Comparison of ENCODE assay signal across 8 cellular contexts in the genomic region with DNA sequence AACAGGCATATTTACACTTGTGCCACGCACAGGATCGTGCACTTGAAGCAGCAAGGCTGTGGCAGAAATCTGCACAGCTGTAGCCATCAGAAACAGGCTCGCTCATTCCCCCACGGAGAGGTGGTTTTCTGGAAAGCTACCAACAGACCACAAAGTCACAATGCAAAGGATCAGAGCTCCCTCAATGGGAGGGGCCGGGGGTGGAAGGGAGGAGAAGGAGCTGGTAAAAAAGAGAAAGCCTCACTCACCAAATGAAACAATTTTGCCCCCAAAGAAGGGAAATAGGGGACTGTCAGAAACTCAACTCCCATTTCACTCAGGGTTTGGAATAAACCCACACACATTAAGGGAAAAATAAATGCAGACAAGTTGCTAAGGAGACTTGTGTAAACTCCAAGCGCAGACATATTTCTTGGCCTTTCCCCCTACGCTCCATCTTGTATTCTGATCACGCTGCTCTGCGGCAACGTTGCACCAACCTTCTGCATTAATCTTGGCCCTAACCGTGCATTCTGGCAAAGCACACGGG. TPM values are rescaled to one million over a fixed set of nuclear protein-coding genes. Genes with fewer than 3 reads are reported as not detected.
A peak's percentile ranks its signal among the peaks of the same experiment; 100 is the strongest.
DNase-seq lines count a peak whose midpoint lies in the region; ATAC-seq and TF ChIP-seq lines count a peak whose summit lies in the region.

No MANE protein-coding gene starts in this region.

- POLR2A ChIA-PET in Caco-2 (lab: Charles Lee) = no interaction called here

- CTCF ChIA-PET in Caco-2 (lab: Charles Lee) = no interaction called here

- no peak for TF ChIP-seq CTCF in GM23338 (conservative IDR thresholded peaks at IDR 0.05; ENCODE audit: low read depth in 2 of 2)
- no peak for TF ChIP-seq CTCF in left ventricle myocardium inferior (IDR thresholded peaks at IDR 0.05; ENCODE audit: borderline replicate concordance)
- no peak for TF ChIP-seq CTCF in natural killer cell (IDR thresholded peaks at IDR 0.05)
- no peak for TF ChIP-seq CTCF in Caco-2 (IDR thresholded peaks at IDR 0.05; ENCODE audit: insufficient read depth in 1 of 2, low read depth in 1 of 2, low read length in 1 of 2, severe bottlenecking in 1 of 2, unreplicated experiment in 1 of 2)

- H3K4me1 Mint-ChIP-seq in GM23338 (peaks cover 26% of the 10 kb centered on the region), natural killer cell (peaks cover 18 to 20% of the 10 kb centered on the region in 2 donors), Caco-2 (ENCODE audit: low read depth, unreplicated experiment) (no peaks in the 10 kb centered on the region)

- no peaks in the 10 kb centered on the region for H3K79me2 ChIP-seq in GM23338 (replicated peaks; ENCODE audit: insufficient read depth)

- no peaks in the 10 kb centered on the region for H3K9me3 ChIP-seq in adipocyte (ENCODE audit: control insufficient read depth, low read length)
- H3K9me3 ChIP-seq in left ventricle myocardium inferior (replicated peaks) = no peaks in the 10 kb centered on the region
- H3K9me3 ChIP-seq in skeletal muscle satellite cell (replicated peaks; ENCODE audit: low read length) = no peaks in the 10 kb centered on the region
- no peaks in the 10 kb centered on the region for H3K9me3 ChIP-seq in Caco-2

- no peaks in the 10 kb centered on the region for H3F3A ChIP-seq in GM23338 (replicated peaks; ENCODE audit: low read depth)

- H3K4me3 Mint-ChIP-seq in GM23338 (peak overlapping the region; percentile 16; the same call in 1 of the 3 replicates), natural killer cell (no peak overlapping the region), Caco-2 (ENCODE audit: unreplicated experiment) (no peak overlapping the region)

- DNase-seq in GM23338 (ENCODE audit: low spot score) (peak; percentile 26), adipocyte (ENCODE audit: low read depth) (peak; percentile 71), left ventricle myocardium inferior (peak; percentile 20), natural killer cell (no peak), Caco-2 (no peak), A172 (ENCODE audit: low spot score) (no peak)
- no peak for DNase-seq in stimulated activated CD4-positive, alpha-beta T cell treated with anti-CD3 and anti-CD28 coated beads, Interleukin-15, amount 100 ng/mL, for 24 hours

- H3K9me3 Mint-ChIP-seq in GM23338 = no peaks in the 10 kb centered on the region
- no peaks in the 10 kb centered on the region for H3K9me3 Mint-ChIP-seq in natural killer cell
- no peaks in the 10 kb centered on the region for H3K9me3 Mint-ChIP-seq in Caco-2 (ENCODE audit: unreplicated experiment)

- H3K9me2 ChIP-seq in GM23338 (ENCODE audit: insufficient read depth) = no peaks in the 10 kb centered on the region

- H3K27ac ChIP-seq in GM23338 (ENCODE audit: low read depth) = no peak overlapping the region
- peak overlapping the region; percentile 72 for H3K27ac ChIP-seq in left ventricle myocardium inferior (replicated peaks)

- H3K27me3 ChIP-seq in GM23338 (ENCODE audit: insufficient read depth) (no peaks in the 10 kb centered on the region), adipocyte (replicated peaks; ENCODE audit: control insufficient read depth, insufficient read depth, low read length) (no peaks in the 10 kb centered on the region), left ventricle myocardium inferior (ENCODE audit: low read depth) (peaks cover 12% of the 10 kb centered on the region), skeletal muscle satellite cell (ENCODE audit: control insufficient read depth, insufficient read depth, low read length) (no peaks in the 10 kb centered on the region), Caco-2 (replicated peaks; ENCODE audit: control insufficient read depth, insufficient read depth, low read length) (peaks cover 1% of the 10 kb centered on the region; the same call in 1 of the 2 replicates)

- H3K36me3 ChIP-seq in GM23338 (ENCODE audit: insufficient read depth) (no peaks in the 10 kb centered on the region), adipocyte (ENCODE audit: control insufficient read depth, insufficient read depth, low read length, severe bottlenecking) (peaks cover 5% of the 10 kb centered on the region), left ventricle myocardium inferior (no peaks in the 10 kb centered on the region), skeletal muscle satellite cell (ENCODE audit: insufficient read depth, low read length) (peaks cover 93% of the 10 kb centered on the region), Caco-2 (ENCODE audit: control insufficient read depth, insufficient read depth, low read length) (no peaks in the 10 kb centered on the region)

- H3K36me3 Mint-ChIP-seq in GM23338 (ENCODE audit: low read depth) = no peaks in the 10 kb centered on the region
- no peaks in the 10 kb centered on the region for H3K36me3 Mint-ChIP-seq in natural killer cell
- no peaks in the 10 kb centered on the region for H3K36me3 Mint-ChIP-seq in Caco-2 (ENCODE audit: insufficient read depth, unreplicated experiment)

- H3K27me3 Mint-ChIP-seq in GM23338 (ENCODE audit: insufficient read depth, low read depth, poor library complexity) (peaks cover 3% of the 10 kb centered on the region), natural killer cell (ENCODE audit: low read depth in 2 of 2) (peaks cover 17 to 19% of the 10 kb centered on the region in 2 donors), Caco-2 (ENCODE audit: insufficient read depth, unreplicated experiment) (peaks cover 32% of the 10 kb centered on the region)

- no peaks in the 10 kb centered on the region for H4K20me1 ChIP-seq in GM23338 (replicated peaks; ENCODE audit: insufficient read depth)

- H3K9ac ChIP-seq in adipocyte (ENCODE audit: low read length) = peak overlapping the region; percentile 86
- peak overlapping the region; percentile 88 for H3K9ac ChIP-seq in skeletal muscle satellite cell (ENCODE audit: low read depth, low read length)

- H3K4me3 ChIP-seq in GM23338 = no peak overlapping the region
- peak overlapping the region; percentile 77 for H3K4me3 ChIP-seq in adipocyte (ENCODE audit: low read length)
- H3K4me3 ChIP-seq in left ventricle myocardium inferior = peak overlapping the region; percentile 15
- peak overlapping the region; percentile 74 for H3K4me3 ChIP-seq in skeletal muscle satellite cell (ENCODE audit: low read length)
- no peak overlapping the region for H3K4me3 ChIP-seq in Caco-2 (ENCODE audit: low read depth, low read length)

- peak overlapping the region; percentile 21; the same call in 1 of the 2 replicates for H3K4me2 ChIP-seq in GM23338
- peak overlapping the region; percentile 86 for H3K4me2 ChIP-seq in skeletal muscle satellite cell (ENCODE audit: low read length)

- H3K27ac Mint-ChIP-seq in GM23338 (peak overlapping the region; percentile 44; the same call in 1 of the 2 replicates), natural killer cell (no peak overlapping the region), Caco-2 (ENCODE audit: unreplicated experiment) (no peak overlapping the region)

- BruUV-seq in Caco-2 (replicated peaks; lab: Mats Ljungman, UMichigan) = no TSS peak

- ATAC-seq in GM23338 (peak; percentile 80), natural killer cell (no peak)

- intact Hi-C loops in left ventricle myocardium inferior (cut with micrococcal nuclease) = no loop called here
- intact Hi-C loops in natural killer cell (cut with micrococcal nuclease) = no loop called here
- intact Hi-C loops in Caco-2 (cut with micrococcal nuclease; ENCODE audit: unreplicated experiment) = no loop called here

- H3K4me1 ChIP-seq in GM23338 (ENCODE audit: insufficient read depth) (peaks cover 21% of the 10 kb centered on the region), adipocyte (ENCODE audit: control insufficient read depth, insufficient read depth, low read length) (peaks cover 76% of the 10 kb centered on the region), left ventricle myocardium inferior (no peaks in the 10 kb centered on the region), skeletal muscle satellite cell (ENCODE audit: control insufficient read depth, insufficient read depth, low read length) (peaks cover 78% of the 10 kb centered on the region), Caco-2 (no peaks in the 10 kb centered on the region)

- peak overlapping the region; percentile 88 for H2AFZ ChIP-seq in GM23338

TF ChIP-seq in GM23338, 12 proteins besides CTCF, POLR2A, EP300 and RAD21:
- no peak for TF ChIP-seq STAT1 (IDR thresholded peaks at IDR 0.05; ENCODE audit: unreplicated experiment)
- no peak for TF ChIP-seq JUNB (IDR thresholded peaks at IDR 0.05; ENCODE audit: unreplicated experiment)
- TF ChIP-seq, protein P1, sequence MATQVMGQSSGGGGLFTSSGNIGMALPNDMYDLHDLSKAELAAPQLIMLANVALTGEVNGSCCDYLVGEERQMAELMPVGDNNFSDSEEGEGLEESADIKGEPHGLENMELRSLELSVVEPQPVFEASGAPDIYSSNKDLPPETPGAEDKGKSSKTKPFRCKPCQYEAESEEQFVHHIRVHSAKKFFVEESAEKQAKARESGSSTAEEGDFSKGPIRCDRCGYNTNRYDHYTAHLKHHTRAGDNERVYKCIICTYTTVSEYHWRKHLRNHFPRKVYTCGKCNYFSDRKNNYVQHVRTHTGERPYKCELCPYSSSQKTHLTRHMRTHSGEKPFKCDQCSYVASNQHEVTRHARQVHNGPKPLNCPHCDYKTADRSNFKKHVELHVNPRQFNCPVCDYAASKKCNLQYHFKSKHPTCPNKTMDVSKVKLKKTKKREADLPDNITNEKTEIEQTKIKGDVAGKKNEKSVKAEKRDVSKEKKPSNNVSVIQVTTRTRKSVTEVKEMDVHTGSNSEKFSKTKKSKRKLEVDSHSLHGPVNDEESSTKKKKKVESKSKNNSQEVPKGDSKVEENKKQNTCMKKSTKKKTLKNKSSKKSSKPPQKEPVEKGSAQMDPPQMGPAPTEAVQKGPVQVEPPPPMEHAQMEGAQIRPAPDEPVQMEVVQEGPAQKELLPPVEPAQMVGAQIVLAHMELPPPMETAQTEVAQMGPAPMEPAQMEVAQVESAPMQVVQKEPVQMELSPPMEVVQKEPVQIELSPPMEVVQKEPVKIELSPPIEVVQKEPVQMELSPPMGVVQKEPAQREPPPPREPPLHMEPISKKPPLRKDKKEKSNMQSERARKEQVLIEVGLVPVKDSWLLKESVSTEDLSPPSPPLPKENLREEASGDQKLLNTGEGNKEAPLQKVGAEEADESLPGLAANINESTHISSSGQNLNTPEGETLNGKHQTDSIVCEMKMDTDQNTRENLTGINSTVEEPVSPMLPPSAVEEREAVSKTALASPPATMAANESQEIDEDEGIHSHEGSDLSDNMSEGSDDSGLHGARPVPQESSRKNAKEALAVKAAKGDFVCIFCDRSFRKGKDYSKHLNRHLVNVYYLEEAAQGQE (IDR thresholded peaks at IDR 0.05; ENCODE audit: unreplicated experiment) = no peak
- no peak for TF ChIP-seq CREB1 (CRISPR knock-in tag; IDR thresholded peaks at IDR 0.05; ENCODE audit: low read depth)

RNA-seq across cellular contexts. Expression of a gene that starts 43.2 kb away (rescaled TPM):
- not detected in 2 replicates for total RNA-seq in GM23338 (2014; rRNA removed; shearing (Covaris generic))
- not detected in 2 replicates for polyA plus RNA-seq in GM23338 (2016; fragmentation: Nextera tagmentation; extraction: Ambion mirVana)
- 0.36 TPM for total RNA-seq in left ventricle myocardium inferior
- 19.2 and 31.2 TPM in 2 replicates for total RNA-seq in skeletal muscle satellite cell (2012; rRNA removed)
- not detected for total RNA-seq in natural killer cell
- not detected in 2 replicates for total RNA-seq in Caco-2 (2022)
- total RNA-seq in A172 (2014; rRNA removed; shearing (Covaris generic)) = 1.1 and 1.5 TPM in 2 replicates

Comparison
In these comparisons a context has a peak if more than half of its experiments do, and no peak if none do; other contexts are left out.
1. DNase-seq: peak in GM23338 (single experiment), adipocyte (single experiment) and left ventricle myocardium inferior (single experiment); none in stimulated activated CD4-positive, alpha-beta T cell treated with anti-CD3 and anti-CD28 coated beads, Interleukin-15, amount 100 ng/mL, for 24 hours (single experiment), natural killer cell (single experiment), Caco-2 (0 of 2) and A172 (single experiment).
2. H3K4me3 ChIP-seq: peak in adipocyte (single experiment), left ventricle myocardium inferior (single experiment) and skeletal muscle satellite cell (single experiment); none in GM23338 (single experiment) and Caco-2 (single experiment).